ENCODE assay signal across 25 cellular contexts in the genomic region with DNA sequence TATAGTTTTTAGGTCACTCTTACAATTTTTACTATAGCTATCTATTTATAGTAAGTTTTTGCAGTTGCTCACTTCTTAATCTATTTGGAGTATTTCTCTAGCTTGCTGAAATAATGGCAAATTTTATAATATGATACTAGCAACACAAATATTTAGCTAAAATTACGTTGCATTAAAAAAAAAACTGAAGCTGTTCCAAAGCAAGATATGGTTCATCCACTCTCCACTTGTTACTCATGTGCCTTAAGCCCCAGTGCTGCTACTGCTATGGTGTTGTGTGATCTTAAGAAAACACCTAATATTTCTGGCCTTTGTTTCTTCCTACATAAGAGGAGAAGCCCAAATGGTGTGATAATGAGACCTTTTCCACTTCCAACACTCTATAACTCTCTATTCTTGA. TPM values are rescaled to one million over a fixed set of nuclear protein-coding genes. Genes with fewer than 3 reads are reported as not detected.
"Had no signal": no experiment of that assay in that cellular context is flagged by ENCODE, and none has a peak within 500 bp of the region (broad histone marks: within the 10 kb centered on the region; RNA-seq: fewer than 3 reads in every experiment).

No MANE protein-coding gene starts in this region.

- H3K79me2 ChIP-seq: hepatocyte had no signal

- H3K27ac ChIP-seq: esophagus muscularis mucosa, hepatocyte, neutrophil, sigmoid colon, skin epidermis, testis, transverse colon had no signal

- H3K9me3 ChIP-seq: esophagus muscularis mucosa, neutrophil, sigmoid colon, testis, transverse colon had no signal

- DNase-seq: effector memory CD8-positive, alpha-beta T cell; foreskin melanocyte; head of caudate nucleus; kidney glomerular epithelial cell; naive thymus-derived CD4-positive, alpha-beta T cell; nephron progenitor cell; posterior cingulate gyrus; sigmoid colon; stimulated activated CD4-positive, alpha-beta T cell treated with anti-CD3 and anti-CD28 coated beads, Interleukin-2, amount 100 ng/mL, for 24 hours; stimulated activated CD4-positive, alpha-beta T cell treated with anti-CD3 and anti-CD28 coated beads, Interleukin-4, amount 100 ng/mL, for 4 hours; stimulated activated naive B cell treated with anti-CD40 and anti-IgM and Interleukin-4, amounts not matched to agents 10 μg/mL and 1 μg/mL and 100 μg/mL, for 72 hours; stimulated activated naive CD8-positive, alpha-beta T cell treated with anti-CD3 and anti-CD28 coated beads, Interleukin-15, amount 100 ng/mL, for 72 hours; testis; transverse colon had no signal

- H2AFZ ChIP-seq: hepatocyte had no signal

- H3K36me3 ChIP-seq: esophagus muscularis mucosa, neutrophil, sigmoid colon, transverse colon had no signal

- H3K4me1 ChIP-seq: esophagus muscularis mucosa, sigmoid colon, testis, transverse colon had no signal

- H3K4me3 ChIP-seq: esophagus muscularis mucosa, hepatocyte, sigmoid colon, skin epidermis, testis, transverse colon had no signal

- H3K4me2 ChIP-seq: hepatocyte had no signal

- ATAC-seq: effector memory CD8-positive, alpha-beta T cell; naive thymus-derived CD4-positive, alpha-beta T cell; stimulated activated naive B cell treated with anti-CD40 and anti-IgM and Interleukin-4, amounts not matched to agents 10 μg/mL and 1 μg/mL and 100 μg/mL, for 72 hours; stimulated activated naive CD8-positive, alpha-beta T cell treated with anti-CD3 and anti-CD28 coated beads, Interleukin-15, amount 100 ng/mL, for 72 hours had no signal

- H3K27me3 ChIP-seq: esophagus muscularis mucosa, hepatocyte, sigmoid colon, testis, transverse colon had no signal

RNA-seq across cellular contexts. Expression of a gene that starts 0.5 kb away (rescaled TPM):
- total RNA-seq: liver; lung microvascular endothelial cell; mononuclear cell; naive thymus-derived CD4-positive, alpha-beta T cell; osteocyte; pulmonary artery endothelial cell; testis; ureter had no signal
- polyA plus RNA-seq: liver; naive thymus-derived CD4-positive, alpha-beta T cell had no signal

RNA-seq across cellular contexts. Expression of a gene that starts 31.9 kb away (rescaled TPM):
- total RNA-seq: esophagus muscularis mucosa; liver; lung microvascular endothelial cell; mononuclear cell; naive thymus-derived CD4-positive, alpha-beta T cell; osteocyte; pulmonary artery endothelial cell; ureter had no signal
- polyA plus RNA-seq: liver; naive thymus-derived CD4-positive, alpha-beta T cell had no signal

RNA-seq across cellular contexts. Expression of a gene that starts 45.0 kb away (rescaled TPM):
- total RNA-seq: naive thymus-derived CD4-positive, alpha-beta T cell; osteocyte; subcutaneous adipose tissue had no signal
- polyA plus RNA-seq: naive thymus-derived CD4-positive, alpha-beta T cell had no signal
